Comparison of ENCODE assay signal across 34 cellular contexts in genomic region chr10:48210391-48210790, GRCh38.
"Had no signal": no experiment of that assay in that cellular context is flagged by ENCODE, and none has a peak within 500 bp of the region (broad histone marks: within the 10 kb centered on the region; RNA-seq: fewer than 3 reads in every experiment).

No MANE protein-coding gene starts in this region.

- H3K36me3 ChIP-seq: MG63 had no signal

- H3K27me3 ChIP-seq: MG63 had no signal

- H3K9me3 ChIP-seq: MG63 had no signal

- H3K4me3 ChIP-seq: MG63 had no signal

- DNase-seq: Karpas-422, Kasumi-1, MG63, MM.1S, MV-4-11, NCI-H1048, NCI-H1092, NCI-H1092 treated with DMSO at 0.1 percent for 48 hours, NCI-H1105, NCI-H1105 treated with DMSO at 0.1 percent for 48 hours, NCI-H1417 treated with DMSO at 0.1 percent for 48 hours, NCI-H1436, NCI-H1436 treated with DMSO at 0.1 percent for 48 hours, NCI-H1694, NCI-H1694 treated with DMSO at 0.1 percent for 48 hours, NCI-H187, NCI-H187 treated with DMSO at 0.1 percent for 48 hours, NCI-H1930, NCI-H2029, NCI-H2029 treated with DMSO at 0.1 percent for 48 hours, NCI-H2081, NCI-H2081 treated with DMSO at 0.1 percent for 48 hours, NCI-H2107, NCI-H2171, NCI-H2171 treated with DMSO at 0.1 percent for 48 hours, NCI-H2227 treated with DMSO at 0.1 percent for 48 hours, NCI-H226, NCI-H345, NCI-H446, NCI-H446 treated with DMSO at 0.1 percent for 48 hours, NCI-H510A, NCI-H510A treated with DMSO at 0.1 percent for 48 hours, NCI-H524, NCI-H524 treated with DMSO at 0.1 percent for 48 hours had no signal
